In the genomic region with DNA sequence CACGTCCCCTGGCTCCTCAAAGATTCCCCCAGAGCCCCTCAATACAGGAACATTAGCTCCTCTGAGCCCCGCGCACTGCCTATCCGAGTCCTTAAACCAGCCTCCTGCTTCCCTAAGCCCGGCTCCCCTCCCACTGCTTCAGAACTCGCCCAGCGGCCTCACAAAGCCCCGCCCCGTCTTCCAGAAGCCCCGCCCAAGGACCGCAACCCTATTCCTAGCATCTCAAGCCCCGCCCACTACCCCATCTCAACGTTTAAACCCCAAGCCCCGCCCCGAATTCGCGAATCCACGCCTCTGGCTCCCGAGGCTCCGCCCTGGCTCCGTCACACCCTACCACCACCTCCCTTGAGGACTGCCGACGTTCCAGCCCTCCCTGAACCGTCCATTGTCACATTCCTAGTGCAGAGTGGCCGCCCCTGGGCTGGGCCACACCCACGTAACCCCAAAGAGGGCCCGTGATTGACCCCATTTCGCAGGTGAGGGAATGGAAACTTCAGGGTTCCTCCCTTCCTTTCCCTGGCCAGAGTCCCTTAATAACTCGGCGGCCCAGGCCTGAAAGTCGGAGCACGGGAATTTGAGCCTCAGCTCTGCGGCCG, we compare ENCODE assay signal across 1 cellular context.
TF ChIP-seq lines count a peak whose summit lies in the region.

No MANE protein-coding gene starts in this region.

TF ChIP-seq in HepG2, 621 proteins besides CTCF, POLR2A, EP300 and RAD21 (continued from another document and continues in another):
- TF ChIP-seq, protein P1, sequence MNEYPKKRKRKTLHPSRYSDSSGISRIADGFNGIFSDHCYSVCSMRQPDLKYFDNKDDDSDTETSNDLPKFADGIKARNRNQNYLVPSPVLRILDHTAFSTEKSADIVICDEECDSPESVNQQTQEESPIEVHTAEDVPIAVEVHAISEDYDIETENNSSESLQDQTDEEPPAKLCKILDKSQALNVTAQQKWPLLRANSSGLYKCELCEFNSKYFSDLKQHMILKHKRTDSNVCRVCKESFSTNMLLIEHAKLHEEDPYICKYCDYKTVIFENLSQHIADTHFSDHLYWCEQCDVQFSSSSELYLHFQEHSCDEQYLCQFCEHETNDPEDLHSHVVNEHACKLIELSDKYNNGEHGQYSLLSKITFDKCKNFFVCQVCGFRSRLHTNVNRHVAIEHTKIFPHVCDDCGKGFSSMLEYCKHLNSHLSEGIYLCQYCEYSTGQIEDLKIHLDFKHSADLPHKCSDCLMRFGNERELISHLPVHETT (CRISPR knock-in tag; conservative IDR thresholded peaks at IDR 0.05): no peak
- TF ChIP-seq ZNF17 (CRISPR knock-in tag; IDR thresholded peaks at IDR 0.05) (no peak), ZNF274 (CRISPR knock-in tag; IDR thresholded peaks at IDR 0.05) (no peak), ESRRA (CRISPR knock-in tag; IDR thresholded peaks at IDR 0.05; ENCODE audit: low read depth) (no peak), RNF2 (conservative IDR thresholded peaks at IDR 0.05; ENCODE audit: low read depth) (no peak), ZNF713 (CRISPR knock-in tag; IDR thresholded peaks at IDR 0.05) (no peak), ZNF263 (CRISPR knock-in tag; IDR thresholded peaks at IDR 0.05) (no peak), NFIC (IDR thresholded peaks at IDR 0.05; ENCODE audit: low read length) (no peak), HOXA9 (CRISPR knock-in tag; IDR thresholded peaks at IDR 0.05; ENCODE audit: borderline replicate concordance) (no peak), ZFX (CRISPR knock-in tag; IDR thresholded peaks at IDR 0.05; ENCODE audit: low read depth) (peak; percentile 80), ZBTB42 (CRISPR knock-in tag; IDR thresholded peaks at IDR 0.05) (no peak), ONECUT2 (CRISPR knock-in tag; IDR thresholded peaks at IDR 0.05) (no peak), EHMT2 (IDR thresholded peaks at IDR 0.05; ENCODE audit: borderline replicate concordance, low read depth, low read length) (no peak), BORCS8-MEF2B (CRISPR knock-in tag; IDR thresholded peaks at IDR 0.05) (no peak), MEIS1 (CRISPR knock-in tag; IDR thresholded peaks at IDR 0.05; ENCODE audit: borderline replicate concordance) (0 out of 2 replicates have a peak, but pooled peaks have one; percentile 60), MXD4 (CRISPR knock-in tag; IDR thresholded peaks at IDR 0.05) (no peak), SIN3A (IDR thresholded peaks at IDR 0.05; ENCODE audit: borderline replicate concordance, low read depth, low read length) (peak; percentile 47; the same call in 1 of the 2 replicates), ZBTB21 (CRISPR knock-in tag; IDR thresholded peaks at IDR 0.05) (peak; percentile 71), NFRKB (IDR thresholded peaks at IDR 0.05) (no peak), FOXP1 (IDR thresholded peaks at IDR 0.05) (no peak), FOXP1 (CRISPR knock-in tag; IDR thresholded peaks at IDR 0.05) (no peak), ATF7-NPFF (CRISPR knock-in tag; IDR thresholded peaks at IDR 0.05; ENCODE audit: low read depth) (no peak), ZNF121 (CRISPR knock-in tag; IDR thresholded peaks at IDR 0.05) (no peak), AHR (CRISPR knock-in tag; IDR thresholded peaks at IDR 0.05) (no peak), ZNF205 (CRISPR knock-in tag; IDR thresholded peaks at IDR 0.05) (peak; percentile 9; the same call in 1 of the 2 replicates), ZSCAN21 (CRISPR knock-in tag; IDR thresholded peaks at IDR 0.05; ENCODE audit: borderline replicate concordance) (no peak), KDM4B (CRISPR knock-in tag; IDR thresholded peaks at IDR 0.05) (no peak), CBX1 (IDR thresholded peaks at IDR 0.05; ENCODE audit: low read depth) (no peak), SNRNP70 (IDR thresholded peaks at IDR 0.05; ENCODE audit: low read depth, low read length) (no peak), NCOA2 (CRISPR knock-in tag; IDR thresholded peaks at IDR 0.05) (0 out of 2 replicates have a peak, but pooled peaks have one; percentile 18)
- TF ChIP-seq, protein P2, sequence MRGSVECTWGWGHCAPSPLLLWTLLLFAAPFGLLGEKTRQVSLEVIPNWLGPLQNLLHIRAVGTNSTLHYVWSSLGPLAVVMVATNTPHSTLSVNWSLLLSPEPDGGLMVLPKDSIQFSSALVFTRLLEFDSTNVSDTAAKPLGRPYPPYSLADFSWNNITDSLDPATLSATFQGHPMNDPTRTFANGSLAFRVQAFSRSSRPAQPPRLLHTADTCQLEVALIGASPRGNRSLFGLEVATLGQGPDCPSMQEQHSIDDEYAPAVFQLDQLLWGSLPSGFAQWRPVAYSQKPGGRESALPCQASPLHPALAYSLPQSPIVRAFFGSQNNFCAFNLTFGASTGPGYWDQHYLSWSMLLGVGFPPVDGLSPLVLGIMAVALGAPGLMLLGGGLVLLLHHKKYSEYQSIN (CRISPR knock-in tag; IDR thresholded peaks at IDR 0.05; ENCODE audit: borderline replicate concordance): no peak
- TF ChIP-seq, protein P3, sequence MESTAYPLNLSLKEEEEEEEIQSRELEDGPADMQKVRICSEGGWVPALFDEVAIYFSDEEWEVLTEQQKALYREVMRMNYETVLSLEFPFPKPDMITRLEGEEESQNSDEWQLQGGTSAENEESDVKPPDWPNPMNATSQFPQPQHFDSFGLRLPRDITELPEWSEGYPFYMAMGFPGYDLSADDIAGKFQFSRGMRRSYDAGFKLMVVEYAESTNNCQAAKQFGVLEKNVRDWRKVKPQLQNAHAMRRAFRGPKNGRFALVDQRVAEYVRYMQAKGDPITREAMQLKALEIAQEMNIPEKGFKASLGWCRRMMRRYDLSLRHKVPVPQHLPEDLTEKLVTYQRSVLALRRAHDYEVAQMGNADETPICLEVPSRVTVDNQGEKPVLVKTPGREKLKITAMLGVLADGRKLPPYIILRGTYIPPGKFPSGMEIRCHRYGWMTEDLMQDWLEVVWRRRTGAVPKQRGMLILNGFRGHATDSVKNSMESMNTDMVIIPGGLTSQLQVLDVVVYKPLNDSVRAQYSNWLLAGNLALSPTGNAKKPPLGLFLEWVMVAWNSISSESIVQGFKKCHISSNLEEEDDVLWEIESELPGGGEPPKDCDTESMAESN (CRISPR knock-in tag; conservative IDR thresholded peaks at IDR 0.05): no peak
- TF ChIP-seq, protein P4, sequence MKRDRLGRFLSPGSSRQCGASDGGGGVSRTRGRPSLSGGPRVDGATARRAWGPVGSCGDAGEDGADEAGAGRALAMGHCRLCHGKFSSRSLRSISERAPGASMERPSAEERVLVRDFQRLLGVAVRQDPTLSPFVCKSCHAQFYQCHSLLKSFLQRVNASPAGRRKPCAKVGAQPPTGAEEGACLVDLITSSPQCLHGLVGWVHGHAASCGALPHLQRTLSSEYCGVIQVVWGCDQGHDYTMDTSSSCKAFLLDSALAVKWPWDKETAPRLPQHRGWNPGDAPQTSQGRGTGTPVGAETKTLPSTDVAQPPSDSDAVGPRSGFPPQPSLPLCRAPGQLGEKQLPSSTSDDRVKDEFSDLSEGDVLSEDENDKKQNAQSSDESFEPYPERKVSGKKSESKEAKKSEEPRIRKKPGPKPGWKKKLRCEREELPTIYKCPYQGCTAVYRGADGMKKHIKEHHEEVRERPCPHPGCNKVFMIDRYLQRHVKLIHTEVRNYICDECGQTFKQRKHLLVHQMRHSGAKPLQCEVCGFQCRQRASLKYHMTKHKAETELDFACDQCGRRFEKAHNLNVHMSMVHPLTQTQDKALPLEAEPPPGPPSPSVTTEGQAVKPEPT (CRISPR knock-in tag; IDR thresholded peaks at IDR 0.05; ENCODE audit: low read depth): no peak
- TF ChIP-seq, protein P5, sequence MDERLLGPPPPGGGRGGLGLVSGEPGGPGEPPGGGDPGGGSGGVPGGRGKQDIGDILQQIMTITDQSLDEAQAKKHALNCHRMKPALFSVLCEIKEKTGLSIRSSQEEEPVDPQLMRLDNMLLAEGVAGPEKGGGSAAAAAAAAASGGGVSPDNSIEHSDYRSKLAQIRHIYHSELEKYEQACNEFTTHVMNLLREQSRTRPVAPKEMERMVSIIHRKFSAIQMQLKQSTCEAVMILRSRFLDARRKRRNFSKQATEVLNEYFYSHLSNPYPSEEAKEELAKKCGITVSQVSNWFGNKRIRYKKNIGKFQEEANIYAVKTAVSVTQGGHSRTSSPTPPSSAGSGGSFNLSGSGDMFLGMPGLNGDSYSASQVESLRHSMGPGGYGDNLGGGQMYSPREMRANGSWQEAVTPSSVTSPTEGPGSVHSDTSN (CRISPR knock-in tag; IDR thresholded peaks at IDR 0.05): no peak
- TF ChIP-seq, protein P6, sequence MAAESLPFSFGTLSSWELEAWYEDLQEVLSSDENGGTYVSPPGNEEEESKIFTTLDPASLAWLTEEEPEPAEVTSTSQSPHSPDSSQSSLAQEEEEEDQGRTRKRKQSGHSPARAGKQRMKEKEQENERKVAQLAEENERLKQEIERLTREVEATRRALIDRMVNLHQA (CRISPR knock-in tag; IDR thresholded peaks at IDR 0.05): no peak
- TF ChIP-seq, protein P7, sequence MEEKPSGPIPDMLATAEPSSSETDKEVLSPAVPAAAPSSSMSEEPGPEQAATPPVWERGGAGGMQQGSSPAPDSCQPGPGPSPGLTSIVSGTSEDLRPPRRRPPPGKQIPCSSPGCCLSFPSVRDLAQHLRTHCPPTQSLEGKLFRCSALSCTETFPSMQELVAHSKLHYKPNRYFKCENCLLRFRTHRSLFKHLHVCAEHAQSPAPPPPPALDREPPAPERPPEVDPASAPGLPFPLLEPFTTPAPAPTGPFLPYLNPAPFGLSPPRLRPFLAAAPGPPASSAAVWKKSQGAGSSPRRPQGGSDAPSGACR (CRISPR knock-in tag; IDR thresholded peaks at IDR 0.05): no peak
- TF ChIP-seq, protein P8, sequence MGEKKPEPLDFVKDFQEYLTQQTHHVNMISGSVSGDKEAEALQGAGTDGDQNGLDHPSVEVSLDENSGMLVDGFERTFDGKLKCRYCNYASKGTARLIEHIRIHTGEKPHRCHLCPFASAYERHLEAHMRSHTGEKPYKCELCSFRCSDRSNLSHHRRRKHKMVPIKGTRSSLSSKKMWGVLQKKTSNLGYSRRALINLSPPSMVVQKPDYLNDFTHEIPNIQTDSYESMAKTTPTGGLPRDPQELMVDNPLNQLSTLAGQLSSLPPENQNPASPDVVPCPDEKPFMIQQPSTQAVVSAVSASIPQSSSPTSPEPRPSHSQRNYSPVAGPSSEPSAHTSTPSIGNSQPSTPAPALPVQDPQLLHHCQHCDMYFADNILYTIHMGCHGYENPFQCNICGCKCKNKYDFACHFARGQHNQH (CRISPR knock-in tag; IDR thresholded peaks at IDR 0.05): no peak; the same call in 1 of the 2 replicates
- TF ChIP-seq, protein P9, sequence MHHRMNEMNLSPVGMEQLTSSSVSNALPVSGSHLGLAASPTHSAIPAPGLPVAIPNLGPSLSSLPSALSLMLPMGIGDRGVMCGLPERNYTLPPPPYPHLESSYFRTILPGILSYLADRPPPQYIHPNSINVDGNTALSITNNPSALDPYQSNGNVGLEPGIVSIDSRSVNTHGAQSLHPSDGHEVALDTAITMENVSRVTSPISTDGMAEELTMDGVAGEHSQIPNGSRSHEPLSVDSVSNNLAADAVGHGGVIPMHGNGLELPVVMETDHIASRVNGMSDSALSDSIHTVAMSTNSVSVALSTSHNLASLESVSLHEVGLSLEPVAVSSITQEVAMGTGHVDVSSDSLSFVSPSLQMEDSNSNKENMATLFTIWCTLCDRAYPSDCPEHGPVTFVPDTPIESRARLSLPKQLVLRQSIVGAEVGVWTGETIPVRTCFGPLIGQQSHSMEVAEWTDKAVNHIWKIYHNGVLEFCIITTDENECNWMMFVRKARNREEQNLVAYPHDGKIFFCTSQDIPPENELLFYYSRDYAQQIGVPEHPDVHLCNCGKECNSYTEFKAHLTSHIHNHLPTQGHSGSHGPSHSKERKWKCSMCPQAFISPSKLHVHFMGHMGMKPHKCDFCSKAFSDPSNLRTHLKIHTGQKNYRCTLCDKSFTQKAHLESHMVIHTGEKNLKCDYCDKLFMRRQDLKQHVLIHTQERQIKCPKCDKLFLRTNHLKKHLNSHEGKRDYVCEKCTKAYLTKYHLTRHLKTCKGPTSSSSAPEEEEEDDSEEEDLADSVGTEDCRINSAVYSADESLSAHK (CRISPR knock-in tag; IDR thresholded peaks at IDR 0.05; ENCODE audit: borderline replicate concordance): no peak
- TF ChIP-seq, protein P10, sequence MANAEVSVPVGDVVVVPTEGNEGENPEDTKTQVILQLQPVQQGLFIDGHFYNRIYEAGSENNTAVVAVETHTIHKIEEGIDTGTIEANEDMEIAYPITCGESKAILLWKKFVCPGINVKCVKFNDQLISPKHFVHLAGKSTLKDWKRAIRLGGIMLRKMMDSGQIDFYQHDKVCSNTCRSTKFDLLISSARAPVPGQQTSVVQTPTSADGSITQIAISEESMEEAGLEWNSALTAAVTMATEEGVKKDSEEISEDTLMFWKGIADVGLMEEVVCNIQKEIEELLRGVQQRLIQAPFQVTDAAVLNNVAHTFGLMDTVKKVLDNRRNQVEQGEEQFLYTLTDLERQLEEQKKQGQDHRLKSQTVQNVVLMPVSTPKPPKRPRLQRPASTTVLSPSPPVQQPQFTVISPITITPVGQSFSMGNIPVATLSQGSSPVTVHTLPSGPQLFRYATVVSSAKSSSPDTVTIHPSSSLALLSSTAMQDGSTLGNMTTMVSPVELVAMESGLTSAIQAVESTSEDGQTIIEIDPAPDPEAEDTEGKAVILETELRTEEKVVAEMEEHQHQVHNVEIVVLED (CRISPR knock-in tag; IDR thresholded peaks at IDR 0.05; ENCODE audit: borderline replicate concordance): peak; percentile 4; the same call in 1 of the 2 replicates
- TF ChIP-seq, protein P11, sequence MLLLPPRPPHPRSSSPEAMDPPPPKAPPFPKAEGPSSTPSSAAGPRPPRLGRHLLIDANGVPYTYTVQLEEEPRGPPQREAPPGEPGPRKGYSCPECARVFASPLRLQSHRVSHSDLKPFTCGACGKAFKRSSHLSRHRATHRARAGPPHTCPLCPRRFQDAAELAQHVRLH (CRISPR knock-in tag; IDR thresholded peaks at IDR 0.05; ENCODE audit: borderline replicate concordance, low read depth): no peak
- TF ChIP-seq, protein P12, sequence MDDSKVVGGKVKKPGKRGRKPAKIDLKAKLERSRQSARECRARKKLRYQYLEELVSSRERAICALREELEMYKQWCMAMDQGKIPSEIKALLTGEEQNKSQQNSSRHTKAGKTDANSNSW (CRISPR knock-in tag; IDR thresholded peaks at IDR 0.05; ENCODE audit: borderline replicate concordance): no peak
- TF ChIP-seq, protein P13, sequence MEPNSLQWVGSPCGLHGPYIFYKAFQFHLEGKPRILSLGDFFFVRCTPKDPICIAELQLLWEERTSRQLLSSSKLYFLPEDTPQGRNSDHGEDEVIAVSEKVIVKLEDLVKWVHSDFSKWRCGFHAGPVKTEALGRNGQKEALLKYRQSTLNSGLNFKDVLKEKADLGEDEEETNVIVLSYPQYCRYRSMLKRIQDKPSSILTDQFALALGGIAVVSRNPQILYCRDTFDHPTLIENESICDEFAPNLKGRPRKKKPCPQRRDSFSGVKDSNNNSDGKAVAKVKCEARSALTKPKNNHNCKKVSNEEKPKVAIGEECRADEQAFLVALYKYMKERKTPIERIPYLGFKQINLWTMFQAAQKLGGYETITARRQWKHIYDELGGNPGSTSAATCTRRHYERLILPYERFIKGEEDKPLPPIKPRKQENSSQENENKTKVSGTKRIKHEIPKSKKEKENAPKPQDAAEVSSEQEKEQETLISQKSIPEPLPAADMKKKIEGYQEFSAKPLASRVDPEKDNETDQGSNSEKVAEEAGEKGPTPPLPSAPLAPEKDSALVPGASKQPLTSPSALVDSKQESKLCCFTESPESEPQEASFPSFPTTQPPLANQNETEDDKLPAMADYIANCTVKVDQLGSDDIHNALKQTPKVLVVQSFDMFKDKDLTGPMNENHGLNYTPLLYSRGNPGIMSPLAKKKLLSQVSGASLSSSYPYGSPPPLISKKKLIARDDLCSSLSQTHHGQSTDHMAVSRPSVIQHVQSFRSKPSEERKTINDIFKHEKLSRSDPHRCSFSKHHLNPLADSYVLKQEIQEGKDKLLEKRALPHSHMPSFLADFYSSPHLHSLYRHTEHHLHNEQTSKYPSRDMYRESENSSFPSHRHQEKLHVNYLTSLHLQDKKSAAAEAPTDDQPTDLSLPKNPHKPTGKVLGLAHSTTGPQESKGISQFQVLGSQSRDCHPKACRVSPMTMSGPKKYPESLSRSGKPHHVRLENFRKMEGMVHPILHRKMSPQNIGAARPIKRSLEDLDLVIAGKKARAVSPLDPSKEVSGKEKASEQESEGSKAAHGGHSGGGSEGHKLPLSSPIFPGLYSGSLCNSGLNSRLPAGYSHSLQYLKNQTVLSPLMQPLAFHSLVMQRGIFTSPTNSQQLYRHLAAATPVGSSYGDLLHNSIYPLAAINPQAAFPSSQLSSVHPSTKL (CRISPR knock-in tag; IDR thresholded peaks at IDR 0.05): 0 out of 2 replicates have a peak, but pooled peaks have one; percentile 7
